ENCODE assay signal across 23 cellular contexts in genomic region chr7:106653488-106653887, GRCh38.
DNase-seq lines count a peak whose midpoint lies in the region; ATAC-seq and TF ChIP-seq lines count a peak whose summit lies in the region.
"Had no signal": no experiment of that assay in that cellular context is flagged by ENCODE, and none has a peak within 500 bp of the region (broad histone marks: within the 10 kb centered on the region; RNA-seq: fewer than 3 reads in every experiment).

No MANE protein-coding gene starts in this region.

- ATAC-seq in GM18511 (IDR thresholded peaks at IDR 0.05; ENCODE audit: unreplicated experiment), result no peak
- ATAC-seq: GM12878 had no signal

- H3K4me3 ChIP-seq in astrocyte of the spinal cord (ENCODE audit: low read depth, low read length) (no peak overlapping the region), choroid plexus epithelial cell (ENCODE audit: low read depth, low read length) (no peak overlapping the region)
- H3K4me3 ChIP-seq: BLaER1, GM12878 had no signal

- DNase-seq in amniotic epithelial cell (ENCODE audit: low read depth), result peak; percentile 22
- DNase-seq in astrocyte of the spinal cord (ENCODE audit: low read depth, low spot score), result peak; percentile 22
- DNase-seq in choroid plexus epithelial cell (ENCODE audit: low read depth), result peak; percentile 51
- no peak for DNase-seq in activated gamma-delta T cell (lab: John Stamatoyannopoulos, UW)
- DNase-seq in NCI-H1417 treated with DMSO at 0.1 percent for 48 hours (lab: John Stamatoyannopoulos, UW), result no peak
- DNase-seq: 8988T; ACHN; BE2C; C1 segment of cervical spinal cord; CD4-positive, alpha-beta memory T cell; CD4-positive, CD25-positive, alpha-beta regulatory T cell; CD8-positive, alpha-beta memory T cell; COR-L47; DMS 273 treated with DMSO at 0.1 percent for 48 hours; DMS153; DMS53; DMS79; DND-41; EL; GDM1 had no signal

- TF ChIP-seq CTCF in astrocyte of the spinal cord (IDR thresholded peaks at IDR 0.05; ENCODE audit: low read depth, low read length) (no peak), choroid plexus epithelial cell (conservative IDR thresholded peaks at IDR 0.05; ENCODE audit: low read depth, low read length) (no peak)

- in situ Hi-C loops in astrocyte of the spinal cord (cut with HindIII; ENCODE audit: low sequenced_read_pairs), result no loop called here

Comparison
In these comparisons a context has a peak if more than half of its experiments do, and no peak if none do; other contexts are left out.
1. DNase-seq: peak in amniotic epithelial cell (single experiment), astrocyte of the spinal cord (single experiment) and choroid plexus epithelial cell (single experiment); none in activated gamma-delta T cell (single experiment) and NCI-H1417 treated with DMSO at 0.1 percent for 48 hours (single experiment).